In genomic region chr3:48086736-48087470, GRCh38 we compare ENCODE assay signal across 8 cellular contexts.
A peak's percentile ranks its signal among the peaks of the same experiment; 100 is the strongest.
DNase-seq lines count a peak whose midpoint lies in the region; ATAC-seq lines count a peak whose summit lies in the region.

No MANE protein-coding gene starts in this region.

- H3K9me3 ChIP-seq in iPS-18a (ENCODE audit: control insufficient read depth, low read depth, low read length): no peaks in the 10 kb centered on the region

- no peaks in the 10 kb centered on the region for H3K9me3 Mint-ChIP-seq in activated T-cell treated with anti-CD3 and anti-CD28 coated beads, Interleukin-2, amount 50 U/mL, for 4 hours
- H3K9me3 Mint-ChIP-seq in activated T-helper 17 cell treated with anti-CD3 and anti-CD28 coated beads, Interleukin-2, amount 50 U/mL, for 72 hours: no peaks in the 10 kb centered on the region
- H3K9me3 Mint-ChIP-seq in stimulated activated naive CD8-positive, alpha-beta T cell treated with anti-CD3 and anti-CD28 coated beads, Interleukin-15, amount 100 ng/mL, for 72 hours: no peaks in the 10 kb centered on the region

- H3K4me3 ChIP-seq in iPS-18a (ENCODE audit: low read length): peak overlapping the region; percentile 91

- no peak for ATAC-seq in activated T-cell treated with anti-CD3 and anti-CD28 coated beads, Interleukin-2, amount 50 U/mL, for 4 hours
- no peak for ATAC-seq in activated T-helper 17 cell treated with anti-CD3 and anti-CD28 coated beads, Interleukin-2, amount 50 U/mL, for 72 hours (replicated peaks)
- ATAC-seq in stimulated activated naive CD8-positive, alpha-beta T cell treated with anti-CD3 and anti-CD28 coated beads, Interleukin-15, amount 100 ng/mL, for 72 hours: no peak

- H3K36me3 ChIP-seq in iPS-18a (ENCODE audit: control insufficient read depth, low read depth, low read length): no peaks in the 10 kb centered on the region

- H3K4me1 ChIP-seq in iPS-18a (ENCODE audit: control insufficient read depth, low read depth, low read length): peaks cover 12% of the 10 kb centered on the region

- H3K9ac ChIP-seq in iPS-18a (ENCODE audit: low read length): peak overlapping the region; percentile 89

- peaks cover 9% of the 10 kb centered on the region for H3K36me3 Mint-ChIP-seq in activated T-cell treated with anti-CD3 and anti-CD28 coated beads, Interleukin-2, amount 50 U/mL, for 4 hours (ENCODE audit: insufficient read depth)
- H3K36me3 Mint-ChIP-seq in activated T-helper 17 cell treated with anti-CD3 and anti-CD28 coated beads, Interleukin-2, amount 50 U/mL, for 72 hours (ENCODE audit: low read depth): peaks cover 39% of the 10 kb centered on the region

- H3K27me3 ChIP-seq in iPS-18a (ENCODE audit: control insufficient read depth, insufficient read depth, low read length): no peaks in the 10 kb centered on the region

- no peaks in the 10 kb centered on the region for H3K27me3 Mint-ChIP-seq in activated T-cell treated with anti-CD3 and anti-CD28 coated beads, Interleukin-2, amount 50 U/mL, for 4 hours (ENCODE audit: low read depth)
- no peaks in the 10 kb centered on the region for H3K27me3 Mint-ChIP-seq in activated T-helper 17 cell treated with anti-CD3 and anti-CD28 coated beads, Interleukin-2, amount 50 U/mL, for 72 hours
- no peaks in the 10 kb centered on the region for H3K27me3 Mint-ChIP-seq in stimulated activated naive CD8-positive, alpha-beta T cell treated with anti-CD3 and anti-CD28 coated beads, Interleukin-15, amount 100 ng/mL, for 72 hours

- H3K27ac ChIP-seq in iPS-18a (ENCODE audit: low read length): peak overlapping the region; percentile 49

- H3K27ac Mint-ChIP-seq in activated T-helper 17 cell treated with anti-CD3 and anti-CD28 coated beads, Interleukin-2, amount 50 U/mL, for 72 hours: peak overlapping the region; percentile 91
- peak overlapping the region; percentile 97 to 99 for H3K27ac Mint-ChIP-seq in stimulated activated naive CD8-positive, alpha-beta T cell treated with anti-CD3 and anti-CD28 coated beads, Interleukin-15, amount 100 ng/mL, for 72 hours

- H3K4me1 Mint-ChIP-seq in activated T-cell treated with anti-CD3 and anti-CD28 coated beads, Interleukin-2, amount 50 U/mL, for 4 hours (ENCODE audit: low read depth): peaks cover 30% of the 10 kb centered on the region
- H3K4me1 Mint-ChIP-seq in activated T-helper 17 cell treated with anti-CD3 and anti-CD28 coated beads, Interleukin-2, amount 50 U/mL, for 72 hours: peaks cover 19% of the 10 kb centered on the region
- peaks cover 45% of the 10 kb centered on the region for H3K4me1 Mint-ChIP-seq in stimulated activated naive CD8-positive, alpha-beta T cell treated with anti-CD3 and anti-CD28 coated beads, Interleukin-15, amount 100 ng/mL, for 72 hours

- DNase-seq in activated T-cell treated with anti-CD3 and anti-CD28 coated beads, Interleukin-2, amount 50 U/mL, for 4 hours: no peak
- no peak for DNase-seq in activated T-cell treated with anti-CD3 and anti-CD28 coated beads, Interleukin-2, amount 50 U/mL, for 48 hours
- no peak for DNase-seq in stimulated activated naive CD8-positive, alpha-beta T cell treated with anti-CD3 and anti-CD28 coated beads, Interleukin-15, amount 100 ng/mL, for 72 hours
- DNase-seq in NCI-H2081 (lab: John Stamatoyannopoulos, UW) (no peak), foreskin melanocyte (no peak)
- no peak for DNase-seq in stimulated activated naive CD4-positive, alpha-beta T cell treated with Interleukin-2 at 50 U/mL for 16 hours (lab: John Stamatoyannopoulos, UW)

- peak overlapping the region; percentile 94 for H3K4me3 Mint-ChIP-seq in activated T-cell treated with anti-CD3 and anti-CD28 coated beads, Interleukin-2, amount 50 U/mL, for 4 hours
- peak overlapping the region; percentile 94 for H3K4me3 Mint-ChIP-seq in activated T-helper 17 cell treated with anti-CD3 and anti-CD28 coated beads, Interleukin-2, amount 50 U/mL, for 72 hours
- H3K4me3 Mint-ChIP-seq in stimulated activated naive CD8-positive, alpha-beta T cell treated with anti-CD3 and anti-CD28 coated beads, Interleukin-15, amount 100 ng/mL, for 72 hours: peak overlapping the region; percentile 96 to 97
